ENCODE assay signal across 1 cellular context in genomic region chr4:28759064-28759463, GRCh38.
TF ChIP-seq lines count a peak whose summit lies in the region.

No MANE protein-coding gene starts in this region.

TF ChIP-seq in HepG2, 621 proteins besides CTCF, POLR2A, EP300 and RAD21 (continued from another document):
- TF ChIP-seq NFAT5 (CRISPR knock-in tag; IDR thresholded peaks at IDR 0.05) = no peak
